22 cellular contexts compared by ENCODE assay signal in genomic region chr7:117975436-117975835, GRCh38.
"Had no signal": no experiment of that assay in that cellular context is flagged by ENCODE, and none has a peak within 500 bp of the region (broad histone marks: within the 10 kb centered on the region; RNA-seq: fewer than 3 reads in every experiment).

No MANE protein-coding gene starts in this region.

- H3K4me3 Mint-ChIP-seq: activated CD4-positive, alpha-beta memory T cell treated with anti-CD3 and anti-CD28 coated beads for 36 hours; activated CD4-positive, alpha-beta T cell treated with anti-CD3 and anti-CD28 coated beads, Interleukin-2, amount 10 ng/mL, durations not matched to agents 7 days and 5 days; activated naive CD8-positive, alpha-beta T cell treated with anti-CD3 and anti-CD28 coated beads, Interleukin-2, amount 50 U/mL, for 24 hours; activated T-cell treated with anti-CD3 and anti-CD28 coated beads, Interleukin-2, amount 50 U/mL, for 4 hours; T-helper 1 cell treated with Interleukin-12 subunit alpha and Interleukin-12 subunit beta and Interleukin-4 antibody, amounts not matched to agents 30 μg/mL and 1 μg/mL, for 36 hours; WTC11 had no signal

- ATAC-seq: activated naive CD4-positive, alpha-beta T cell treated with anti-CD3 and anti-CD28 coated beads, Interleukin-2, amount 50 U/mL, for 72 hours; activated naive CD8-positive, alpha-beta T cell treated with anti-CD3 and anti-CD28 coated beads, Interleukin-2, amount 50 U/mL, for 24 hours; activated T-cell treated with anti-CD3 and anti-CD28 coated beads, Interleukin-2, amount 50 U/mL, for 4 hours; WTC11 had no signal

- H3K9me3 ChIP-seq: Peyer's patch, SJSA1 had no signal

- H3K27ac Mint-ChIP-seq: activated CD4-positive, alpha-beta memory T cell treated with anti-CD3 and anti-CD28 coated beads for 36 hours; activated CD4-positive, alpha-beta T cell treated with anti-CD3 and anti-CD28 coated beads, Interleukin-2, amount 10 ng/mL, durations not matched to agents 7 days and 5 days; activated naive CD4-positive, alpha-beta T cell treated with anti-CD3 and anti-CD28 coated beads, Interleukin-2, amount 50 U/mL, for 72 hours; activated naive CD8-positive, alpha-beta T cell treated with anti-CD3 and anti-CD28 coated beads, Interleukin-2, amount 50 U/mL, for 24 hours; T-helper 1 cell treated with Interleukin-12 subunit alpha and Interleukin-12 subunit beta and Interleukin-4 antibody, amounts not matched to agents 30 μg/mL and 1 μg/mL, for 36 hours; WTC11 had no signal

- H3K9me3 Mint-ChIP-seq: activated CD4-positive, alpha-beta T cell treated with anti-CD3 and anti-CD28 coated beads, Interleukin-2, amount 10 ng/mL, durations not matched to agents 7 days and 5 days; activated naive CD8-positive, alpha-beta T cell treated with anti-CD3 and anti-CD28 coated beads, Interleukin-2, amount 50 U/mL, for 24 hours; activated T-cell treated with anti-CD3 and anti-CD28 coated beads, Interleukin-2, amount 50 U/mL, for 4 hours; T-helper 1 cell treated with Interleukin-12 subunit alpha and Interleukin-12 subunit beta and Interleukin-4 antibody, amounts not matched to agents 30 μg/mL and 1 μg/mL, for 36 hours had no signal

- H3K4me3 ChIP-seq: Peyer's patch, SJSA1 had no signal

- H3K4me1 ChIP-seq: Peyer's patch, SJSA1 had no signal

- H3K27ac ChIP-seq: brain microvascular endothelial cell, Peyer's patch, RWPE1, SJSA1 had no signal

- DNase-seq: activated CD4-positive, alpha-beta memory T cell treated with anti-CD3 and anti-CD28 coated beads for 36 hours; activated CD4-positive, alpha-beta T cell treated with anti-CD3 and anti-CD28 coated beads, Interleukin-2, amount 10 ng/mL, durations not matched to agents 7 days and 5 days; activated CD4-positive, CD25-positive, alpha-beta regulatory T cell treated with anti-CD3 and anti-CD28 coated beads, Interleukin-2, amount 50 U/mL, for 72 hours; activated CD8-positive, alpha-beta memory T cell treated with anti-CD3 and anti-CD28 coated beads for 24 hours; activated effector memory CD4-positive, alpha-beta T cell treated with anti-CD3 and anti-CD28 coated beads, Interleukin-2, amount 50 U/mL, for 16 hours; activated naive CD4-positive, alpha-beta T cell treated with Interleukin-2 at 50 U/mL for 16 hours; activated naive CD8-positive, alpha-beta T cell treated with anti-CD3 and anti-CD28 coated beads, Interleukin-2, amount 50 U/mL, for 24 hours; activated T-cell treated with anti-CD3 and anti-CD28 coated beads, Interleukin-2, amount 50 U/mL, for 4 hours; amniotic stem cell; brain microvascular endothelial cell; caudate nucleus; NCI-H1048; NCI-H1930; NCI-H2171; NCI-H524; Peyer's patch; SHP77 had no signal

- H3K27me3 ChIP-seq: brain microvascular endothelial cell, Peyer's patch had no signal

- H3K4me1 Mint-ChIP-seq: activated CD4-positive, alpha-beta T cell treated with anti-CD3 and anti-CD28 coated beads, Interleukin-2, amount 10 ng/mL, durations not matched to agents 7 days and 5 days; activated naive CD8-positive, alpha-beta T cell treated with anti-CD3 and anti-CD28 coated beads, Interleukin-2, amount 50 U/mL, for 24 hours had no signal

- H3K36me3 Mint-ChIP-seq: activated CD4-positive, alpha-beta memory T cell treated with anti-CD3 and anti-CD28 coated beads for 36 hours; activated naive CD4-positive, alpha-beta T cell treated with anti-CD3 and anti-CD28 coated beads, Interleukin-2, amount 50 U/mL, for 72 hours; WTC11 had no signal

- H3K27me3 Mint-ChIP-seq: activated CD4-positive, alpha-beta memory T cell treated with anti-CD3 and anti-CD28 coated beads for 36 hours; activated CD4-positive, alpha-beta T cell treated with anti-CD3 and anti-CD28 coated beads, Interleukin-2, amount 10 ng/mL, durations not matched to agents 7 days and 5 days; activated naive CD8-positive, alpha-beta T cell treated with anti-CD3 and anti-CD28 coated beads, Interleukin-2, amount 50 U/mL, for 24 hours had no signal

- H3K36me3 ChIP-seq: brain microvascular endothelial cell, Peyer's patch, SJSA1 had no signal
